In genomic region chr15:68820205-68820588, GRCh38 we compare ENCODE assay signal across 7 cellular contexts. TPM values are rescaled to one million over a fixed set of nuclear protein-coding genes. Genes with fewer than 3 reads are reported as not detected.
A peak's percentile ranks its signal among the peaks of the same experiment; 100 is the strongest.
DNase-seq lines count a peak whose midpoint lies in the region; ATAC-seq and TF ChIP-seq lines count a peak whose summit lies in the region.

No MANE protein-coding gene starts in this region.

- H3K27me3 ChIP-seq in right cardiac atrium (ENCODE audit: control insufficient read depth, insufficient read depth) (no peaks in the 10 kb centered on the region), skeletal muscle tissue (ENCODE audit: control insufficient read depth in 3 of 3, insufficient read depth in 3 of 3, low read length in 3 of 3) (no peaks in the 10 kb centered on the region)

- H3K4me1 ChIP-seq in right cardiac atrium (ENCODE audit: control insufficient read depth, insufficient read depth, low read length) (peaks cover 8% of the 10 kb centered on the region), skeletal muscle tissue (ENCODE audit: control insufficient read depth in 3 of 3, insufficient read depth in 3 of 3, low read length in 3 of 3) (peaks cover 22 to 25% (median 22%) of the 10 kb centered on the region in 3 donors)

- POLR2A ChIA-PET in HEK293T (lab: Yijun Ruan, JAX), result interaction anchor here (0.9 to 4.7 kb wide), 10 partner anchors 9 to 105 kb away, joined by 3 to 37 read pairs (median 5); no protein-coding TSS in a partner anchor

- TF ChIP-seq POLR2A in Raji (IDR thresholded peaks at IDR 0.05; ENCODE audit: insufficient read depth, low read depth, low read length), result peak; percentile 63; the same call in 1 of the 2 replicates

- peak; percentile 17 to 20 for ATAC-seq in activated naive CD4-positive, alpha-beta T cell treated with anti-CD3 and anti-CD28 coated beads, Interleukin-2, amount 50 U/mL, for 72 hours
- ATAC-seq in right cardiac atrium, result peak in 1 of 2 donors; percentile 6
- ATAC-seq in GM21526 (IDR thresholded peaks at IDR 0.05; ENCODE audit: low FRiP score, unreplicated experiment), result no peak

- intact Hi-C loops in right cardiac atrium (cut with DNase I), result loop anchor here in 1 of 4 donors (10.0 kb wide), 1 partner anchor 85 kb away; no protein-coding TSS in a partner anchor

- H3K9me3 ChIP-seq in right cardiac atrium (ENCODE audit: control insufficient read depth, low read length), result no peaks in the 10 kb centered on the region
- H3K9me3 ChIP-seq in skeletal muscle tissue (ENCODE audit: control insufficient read depth in 3 of 3, low read length in 3 of 3), result no peaks in the 10 kb centered on the region

- peak overlapping the region; percentile 84 to 97 (median 96) for H3K9ac ChIP-seq in skeletal muscle tissue (ENCODE audit: low read depth in 1 of 3, low read length in 3 of 3)

- no peak for DNase-seq in HEK293T (ENCODE audit: extremely low spot score)
- peak in 1 of 2 donors; percentile 49 for DNase-seq in activated naive CD4-positive, alpha-beta T cell treated with anti-CD3 and anti-CD28 coated beads, Interleukin-2, amount 50 U/mL, for 72 hours (ENCODE audit: low spot score in 2 of 2)
- DNase-seq in right cardiac atrium, result peak; percentile 41 to 80 (median 77)
- DNase-seq in NCI-H128 (lab: John Stamatoyannopoulos, UW; ENCODE audit: unreplicated experiment), result no peak

- CTCF ChIA-PET in HEK293T (lab: Yijun Ruan, JAX), result interaction anchor here (1.2 kb wide), 1 partner anchor 55 kb away, joined by 5 read pairs; no protein-coding TSS in a partner anchor

- no peaks in the 10 kb centered on the region for H3K9me3 Mint-ChIP-seq in activated naive CD4-positive, alpha-beta T cell treated with anti-CD3 and anti-CD28 coated beads, Interleukin-2, amount 50 U/mL, for 72 hours

- H3K27ac ChIP-seq in right cardiac atrium (ENCODE audit: low read length) (peak overlapping the region; percentile 99), skeletal muscle tissue (ENCODE audit: low read depth, low read length) (peak overlapping the region; percentile 97)

- H3K36me3 ChIP-seq in skeletal muscle tissue (ENCODE audit: control insufficient read depth in 3 of 3, insufficient read depth in 3 of 3, low read length in 3 of 3), result no peaks in the 10 kb centered on the region

- H3K4me3 ChIP-seq in right cardiac atrium (ENCODE audit: low read length) (peak overlapping the region; percentile 98), skeletal muscle tissue (ENCODE audit: low read length in 3 of 3) (peak overlapping the region; percentile 93 to 95 (median 95))

- H3K36me3 Mint-ChIP-seq in activated naive CD4-positive, alpha-beta T cell treated with anti-CD3 and anti-CD28 coated beads, Interleukin-2, amount 50 U/mL, for 72 hours, result peaks cover 23 to 26% of the 10 kb centered on the region in 2 donors

- WGBS in right cardiac atrium, result under 1% methylated on average over 30 of the region's 31 CpGs

- H3K27ac Mint-ChIP-seq in activated naive CD4-positive, alpha-beta T cell treated with anti-CD3 and anti-CD28 coated beads, Interleukin-2, amount 50 U/mL, for 72 hours, result peak overlapping the region; percentile 95 to 100

TF ChIP-seq in HEK293T, 16 proteins besides CTCF, POLR2A, EP300 and RAD21:
- TF ChIP-seq HDGF (IDR thresholded peaks at IDR 0.05; ENCODE audit: borderline replicate concordance) (no peak), FOXM1 (IDR thresholded peaks at IDR 0.05; ENCODE audit: borderline replicate concordance) (peak; percentile 46)

RNA-seq across cellular contexts. Expression of gene ANP32A, which starts 0.5 kb away (rescaled TPM):
- 100 to 1,000 TPM; 136 to 237 TPM for total RNA-seq in activated naive CD4-positive, alpha-beta T cell treated with anti-CD3 and anti-CD28 coated beads, Interleukin-2, amount 50 U/mL, for 72 hours
- total RNA-seq in right cardiac atrium (100 to 1,000 TPM; 104 to 145 (median 122) TPM), skeletal muscle tissue (65.2 TPM)
- polyA plus RNA-seq in right cardiac atrium, result 103 TPM

Comparison
In these comparisons a context has a peak if more than half of its experiments do, and no peak if none do; other contexts are left out.
1. DNase-seq: peak in right cardiac atrium (3 of 3); none in HEK293T (single experiment) and NCI-H128 (single experiment).